ENCODE assay signal across 1 cellular context in the genomic region with DNA sequence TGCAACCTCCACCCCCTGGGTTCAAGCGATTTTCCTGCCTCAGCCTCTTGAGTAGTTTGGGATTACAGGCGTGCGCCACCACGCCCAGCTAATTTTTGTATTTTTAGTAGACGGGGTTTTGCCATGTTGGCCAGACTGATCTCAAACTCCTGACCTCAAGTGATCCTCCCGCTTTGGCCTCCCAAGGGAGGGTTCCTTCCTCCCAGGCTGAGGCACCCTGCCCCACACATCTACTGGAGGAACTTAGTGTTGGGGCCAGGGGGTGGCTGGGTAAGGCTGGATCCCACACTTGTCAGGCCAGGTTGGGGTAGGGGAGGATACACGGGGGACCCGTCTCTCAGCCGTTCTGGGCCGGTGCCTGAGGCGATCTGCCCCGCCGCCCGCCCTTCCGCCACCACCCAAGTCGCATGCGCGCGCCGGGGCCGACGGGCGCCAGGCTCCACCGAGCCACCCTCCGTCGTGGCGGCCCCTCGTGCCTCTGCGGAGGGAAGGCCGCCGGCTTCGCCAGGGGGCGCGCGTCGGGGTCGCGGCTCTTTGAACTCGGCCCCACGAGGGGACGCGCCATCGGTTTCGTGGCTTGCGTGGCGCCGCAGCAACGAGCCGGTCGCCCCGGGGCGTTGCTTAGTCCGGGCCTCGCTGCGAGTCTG.
A peak's percentile ranks its signal among the peaks of the same experiment; 100 is the strongest.
TF ChIP-seq lines count a peak whose summit lies in the region.

No MANE protein-coding gene starts in this region.

TF ChIP-seq in HepG2, 621 proteins besides CTCF, POLR2A, EP300 and RAD21 (continues in another document):
- TF ChIP-seq, protein P1, sequence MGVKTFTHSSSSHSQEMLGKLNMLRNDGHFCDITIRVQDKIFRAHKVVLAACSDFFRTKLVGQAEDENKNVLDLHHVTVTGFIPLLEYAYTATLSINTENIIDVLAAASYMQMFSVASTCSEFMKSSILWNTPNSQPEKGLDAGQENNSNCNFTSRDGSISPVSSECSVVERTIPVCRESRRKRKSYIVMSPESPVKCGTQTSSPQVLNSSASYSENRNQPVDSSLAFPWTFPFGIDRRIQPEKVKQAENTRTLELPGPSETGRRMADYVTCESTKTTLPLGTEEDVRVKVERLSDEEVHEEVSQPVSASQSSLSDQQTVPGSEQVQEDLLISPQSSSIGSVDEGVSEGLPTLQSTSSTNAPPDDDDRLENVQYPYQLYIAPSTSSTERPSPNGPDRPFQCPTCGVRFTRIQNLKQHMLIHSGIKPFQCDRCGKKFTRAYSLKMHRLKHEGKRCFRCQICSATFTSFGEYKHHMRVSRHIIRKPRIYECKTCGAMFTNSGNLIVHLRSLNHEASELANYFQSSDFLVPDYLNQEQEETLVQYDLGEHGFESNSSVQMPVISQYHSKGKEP (CRISPR knock-in tag; IDR thresholded peaks at IDR 0.05) = 0 out of 2 replicates have a peak, but pooled peaks have one; percentile 33
- TF ChIP-seq POGZ (CRISPR knock-in tag; IDR thresholded peaks at IDR 0.05) = no peak
- peak in 1 of 2 experiments; percentile 23; a peak in 1 of 4 replicates for TF ChIP-seq NR2F1 (CRISPR knock-in tag; IDR thresholded peaks at IDR 0.05)
- TF ChIP-seq, protein P2, sequence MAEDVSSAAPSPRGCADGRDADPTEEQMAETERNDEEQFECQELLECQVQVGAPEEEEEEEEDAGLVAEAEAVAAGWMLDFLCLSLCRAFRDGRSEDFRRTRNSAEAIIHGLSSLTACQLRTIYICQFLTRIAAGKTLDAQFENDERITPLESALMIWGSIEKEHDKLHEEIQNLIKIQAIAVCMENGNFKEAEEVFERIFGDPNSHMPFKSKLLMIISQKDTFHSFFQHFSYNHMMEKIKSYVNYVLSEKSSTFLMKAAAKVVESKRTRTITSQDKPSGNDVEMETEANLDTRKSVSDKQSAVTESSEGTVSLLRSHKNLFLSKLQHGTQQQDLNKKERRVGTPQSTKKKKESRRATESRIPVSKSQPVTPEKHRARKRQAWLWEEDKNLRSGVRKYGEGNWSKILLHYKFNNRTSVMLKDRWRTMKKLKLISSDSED (CRISPR knock-in tag; IDR thresholded peaks at IDR 0.05) = 0 out of 2 replicates have a peak, but pooled peaks have one; percentile 30
- no peak for TF ChIP-seq TBP (CRISPR knock-in tag; IDR thresholded peaks at IDR 0.05)
- TF ChIP-seq ZBTB38 (CRISPR knock-in tag; IDR thresholded peaks at IDR 0.05) = peak; percentile 96; the same call in 1 of the 2 replicates
- TF ChIP-seq KLF16 (CRISPR knock-in tag; IDR thresholded peaks at IDR 0.05) = 0 out of 4 replicates have a peak, but pooled peaks of 1 of the 2 experiments have one; percentile 56
- peak; percentile 19 for TF ChIP-seq ASH2L (IDR thresholded peaks at IDR 0.05; ENCODE audit: insufficient read length, low read depth, low read length)
- TF ChIP-seq ZNF713 (CRISPR knock-in tag; IDR thresholded peaks at IDR 0.05) = 0 out of 2 replicates have a peak, but pooled peaks have one; percentile 28
- 0 out of 2 replicates have a peak, but pooled peaks have one; percentile 24 for TF ChIP-seq ZNF550 (CRISPR knock-in tag; IDR thresholded peaks at IDR 0.05; ENCODE audit: borderline replicate concordance)
- TF ChIP-seq ZNF446 (CRISPR knock-in tag; IDR thresholded peaks at IDR 0.05) = peak; percentile 94; the same call in 1 of the 2 replicates
- TF ChIP-seq ZZZ3 (CRISPR knock-in tag; IDR thresholded peaks at IDR 0.05; ENCODE audit: borderline replicate concordance) = 0 out of 2 replicates have a peak, but pooled peaks have one; percentile 9
- TF ChIP-seq, protein P3, sequence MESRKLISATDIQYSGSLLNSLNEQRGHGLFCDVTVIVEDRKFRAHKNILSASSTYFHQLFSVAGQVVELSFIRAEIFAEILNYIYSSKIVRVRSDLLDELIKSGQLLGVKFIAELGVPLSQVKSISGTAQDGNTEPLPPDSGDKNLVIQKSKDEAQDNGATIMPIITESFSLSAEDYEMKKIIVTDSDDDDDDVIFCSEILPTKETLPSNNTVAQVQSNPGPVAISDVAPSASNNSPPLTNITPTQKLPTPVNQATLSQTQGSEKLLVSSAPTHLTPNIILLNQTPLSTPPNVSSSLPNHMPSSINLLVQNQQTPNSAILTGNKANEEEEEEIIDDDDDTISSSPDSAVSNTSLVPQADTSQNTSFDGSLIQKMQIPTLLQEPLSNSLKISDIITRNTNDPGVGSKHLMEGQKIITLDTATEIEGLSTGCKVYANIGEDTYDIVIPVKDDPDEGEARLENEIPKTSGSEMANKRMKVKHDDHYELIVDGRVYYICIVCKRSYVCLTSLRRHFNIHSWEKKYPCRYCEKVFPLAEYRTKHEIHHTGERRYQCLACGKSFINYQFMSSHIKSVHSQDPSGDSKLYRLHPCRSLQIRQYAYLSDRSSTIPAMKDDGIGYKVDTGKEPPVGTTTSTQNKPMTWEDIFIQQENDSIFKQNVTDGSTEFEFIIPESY (CRISPR knock-in tag; IDR thresholded peaks at IDR 0.05) = peak; percentile 94
- no peak for TF ChIP-seq PAX8 (CRISPR knock-in tag; IDR thresholded peaks at IDR 0.05; ENCODE audit: borderline replicate concordance)
- 0 out of 2 replicates have a peak, but pooled peaks have one; percentile 48 for TF ChIP-seq FLYWCH1 (CRISPR knock-in tag; IDR thresholded peaks at IDR 0.05)
- TF ChIP-seq, protein P4, sequence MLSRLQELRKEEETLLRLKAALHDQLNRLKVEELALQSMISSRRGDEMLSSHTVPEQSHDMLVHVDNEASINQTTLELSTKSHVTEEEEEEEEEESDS (CRISPR knock-in tag; IDR thresholded peaks at IDR 0.05; ENCODE audit: borderline replicate concordance) = 0 out of 2 replicates have a peak, but pooled peaks have one; percentile 25
- TF ChIP-seq MLLT10 (CRISPR knock-in tag; IDR thresholded peaks at IDR 0.05) = no peak
- TF ChIP-seq ZNF746 (CRISPR knock-in tag; IDR thresholded peaks at IDR 0.05) = 0 out of 2 replicates have a peak, but pooled peaks have one; percentile 63
- TF ChIP-seq, protein P5, sequence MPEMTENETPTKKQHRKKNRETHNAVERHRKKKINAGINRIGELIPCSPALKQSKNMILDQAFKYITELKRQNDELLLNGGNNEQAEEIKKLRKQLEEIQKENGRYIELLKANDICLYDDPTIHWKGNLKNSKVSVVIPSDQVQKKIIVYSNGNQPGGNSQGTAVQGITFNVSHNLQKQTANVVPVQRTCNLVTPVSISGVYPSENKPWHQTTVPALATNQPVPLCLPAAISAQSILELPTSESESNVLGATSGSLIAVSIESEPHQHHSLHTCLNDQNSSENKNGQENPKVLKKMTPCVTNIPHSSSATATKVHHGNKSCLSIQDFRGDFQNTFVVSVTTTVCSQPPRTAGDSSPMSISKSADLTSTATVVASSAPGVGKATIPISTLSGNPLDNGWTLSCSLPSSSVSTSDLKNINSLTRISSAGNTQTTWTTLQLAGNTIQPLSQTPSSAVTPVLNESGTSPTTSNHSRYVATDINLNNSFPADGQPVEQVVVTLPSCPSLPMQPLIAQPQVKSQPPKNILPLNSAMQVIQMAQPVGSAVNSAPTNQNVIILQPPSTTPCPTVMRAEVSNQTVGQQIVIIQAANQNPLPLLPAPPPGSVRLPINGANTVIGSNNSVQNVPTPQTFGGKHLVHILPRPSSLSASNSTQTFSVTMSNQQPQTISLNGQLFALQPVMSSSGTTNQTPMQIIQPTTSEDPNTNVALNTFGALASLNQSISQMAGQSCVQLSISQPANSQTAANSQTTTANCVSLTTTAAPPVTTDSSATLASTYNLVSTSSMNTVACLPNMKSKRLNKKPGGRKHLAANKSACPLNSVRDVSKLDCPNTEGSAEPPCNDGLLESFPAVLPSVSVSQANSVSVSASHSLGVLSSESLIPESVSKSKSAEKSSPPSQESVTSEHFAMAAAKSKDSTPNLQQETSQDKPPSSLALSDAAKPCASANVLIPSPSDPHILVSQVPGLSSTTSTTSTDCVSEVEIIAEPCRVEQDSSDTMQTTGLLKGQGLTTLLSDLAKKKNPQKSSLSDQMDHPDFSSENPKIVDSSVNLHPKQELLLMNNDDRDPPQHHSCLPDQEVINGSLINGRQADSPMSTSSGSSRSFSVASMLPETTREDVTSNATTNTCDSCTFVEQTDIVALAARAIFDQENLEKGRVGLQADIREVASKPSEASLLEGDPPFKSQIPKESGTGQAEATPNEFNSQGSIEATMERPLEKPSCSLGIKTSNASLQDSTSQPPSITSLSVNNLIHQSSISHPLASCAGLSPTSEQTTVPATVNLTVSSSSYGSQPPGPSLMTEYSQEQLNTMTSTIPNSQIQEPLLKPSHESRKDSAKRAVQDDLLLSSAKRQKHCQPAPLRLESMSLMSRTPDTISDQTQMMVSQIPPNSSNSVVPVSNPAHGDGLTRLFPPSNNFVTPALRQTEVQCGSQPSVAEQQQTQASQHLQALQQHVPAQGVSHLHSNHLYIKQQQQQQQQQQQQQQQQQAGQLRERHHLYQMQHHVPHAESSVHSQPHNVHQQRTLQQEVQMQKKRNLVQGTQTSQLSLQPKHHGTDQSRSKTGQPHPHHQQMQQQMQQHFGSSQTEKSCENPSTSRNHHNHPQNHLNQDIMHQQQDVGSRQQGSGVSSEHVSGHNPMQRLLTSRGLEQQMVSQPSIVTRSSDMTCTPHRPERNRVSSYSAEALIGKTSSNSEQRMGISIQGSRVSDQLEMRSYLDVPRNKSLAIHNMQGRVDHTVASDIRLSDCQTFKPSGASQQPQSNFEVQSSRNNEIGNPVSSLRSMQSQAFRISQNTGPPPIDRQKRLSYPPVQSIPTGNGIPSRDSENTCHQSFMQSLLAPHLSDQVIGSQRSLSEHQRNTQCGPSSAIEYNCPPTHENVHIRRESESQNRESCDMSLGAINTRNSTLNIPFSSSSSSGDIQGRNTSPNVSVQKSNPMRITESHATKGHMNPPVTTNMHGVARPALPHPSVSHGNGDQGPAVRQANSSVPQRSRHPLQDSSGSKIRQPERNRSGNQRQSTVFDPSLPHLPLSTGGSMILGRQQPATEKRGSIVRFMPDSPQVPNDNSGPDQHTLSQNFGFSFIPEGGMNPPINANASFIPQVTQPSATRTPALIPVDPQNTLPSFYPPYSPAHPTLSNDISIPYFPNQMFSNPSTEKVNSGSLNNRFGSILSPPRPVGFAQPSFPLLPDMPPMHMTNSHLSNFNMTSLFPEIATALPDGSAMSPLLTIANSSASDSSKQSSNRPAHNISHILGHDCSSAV (CRISPR knock-in tag; IDR thresholded peaks at IDR 0.05; ENCODE audit: borderline replicate concordance) = no peak
- TF ChIP-seq, protein P6, sequence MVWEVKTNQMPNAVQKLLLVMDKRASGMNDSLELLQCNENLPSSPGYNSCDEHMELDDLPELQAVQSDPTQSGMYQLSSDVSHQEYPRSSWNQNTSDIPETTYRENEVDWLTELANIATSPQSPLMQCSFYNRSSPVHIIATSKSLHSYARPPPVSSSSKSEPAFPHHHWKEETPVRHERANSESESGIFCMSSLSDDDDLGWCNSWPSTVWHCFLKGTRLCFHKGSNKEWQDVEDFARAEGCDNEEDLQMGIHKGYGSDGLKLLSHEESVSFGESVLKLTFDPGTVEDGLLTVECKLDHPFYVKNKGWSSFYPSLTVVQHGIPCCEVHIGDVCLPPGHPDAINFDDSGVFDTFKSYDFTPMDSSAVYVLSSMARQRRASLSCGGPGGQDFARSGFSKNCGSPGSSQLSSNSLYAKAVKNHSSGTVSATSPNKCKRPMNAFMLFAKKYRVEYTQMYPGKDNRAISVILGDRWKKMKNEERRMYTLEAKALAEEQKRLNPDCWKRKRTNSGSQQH (CRISPR knock-in tag; IDR thresholded peaks at IDR 0.05; ENCODE audit: low read depth) = peak; percentile 7; the same call in 1 of the 2 replicates
- TF ChIP-seq TARDBP (CRISPR knock-in tag; IDR thresholded peaks at IDR 0.05) = peak; percentile 30; the same call in 1 of the 2 replicates
- TF ChIP-seq, protein P7, sequence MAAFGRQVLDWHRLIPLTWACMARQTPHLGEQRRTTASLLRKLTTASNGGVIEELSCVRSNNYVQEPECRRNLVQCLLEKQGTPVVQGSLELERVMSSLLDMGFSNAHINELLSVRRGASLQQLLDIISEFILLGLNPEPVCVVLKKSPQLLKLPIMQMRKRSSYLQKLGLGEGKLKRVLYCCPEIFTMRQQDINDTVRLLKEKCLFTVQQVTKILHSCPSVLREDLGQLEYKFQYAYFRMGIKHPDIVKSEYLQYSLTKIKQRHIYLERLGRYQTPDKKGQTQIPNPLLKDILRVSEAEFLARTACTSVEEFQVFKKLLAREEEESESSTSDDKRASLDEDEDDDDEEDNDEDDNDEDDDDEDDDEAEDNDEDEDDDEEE (CRISPR knock-in tag; IDR thresholded peaks at IDR 0.05) = peak; percentile 61
- peak; percentile 58; the same call in 1 of the 2 replicates for TF ChIP-seq REXO4 (CRISPR knock-in tag; IDR thresholded peaks at IDR 0.05; ENCODE audit: borderline replicate concordance)
- TF ChIP-seq, protein P8, sequence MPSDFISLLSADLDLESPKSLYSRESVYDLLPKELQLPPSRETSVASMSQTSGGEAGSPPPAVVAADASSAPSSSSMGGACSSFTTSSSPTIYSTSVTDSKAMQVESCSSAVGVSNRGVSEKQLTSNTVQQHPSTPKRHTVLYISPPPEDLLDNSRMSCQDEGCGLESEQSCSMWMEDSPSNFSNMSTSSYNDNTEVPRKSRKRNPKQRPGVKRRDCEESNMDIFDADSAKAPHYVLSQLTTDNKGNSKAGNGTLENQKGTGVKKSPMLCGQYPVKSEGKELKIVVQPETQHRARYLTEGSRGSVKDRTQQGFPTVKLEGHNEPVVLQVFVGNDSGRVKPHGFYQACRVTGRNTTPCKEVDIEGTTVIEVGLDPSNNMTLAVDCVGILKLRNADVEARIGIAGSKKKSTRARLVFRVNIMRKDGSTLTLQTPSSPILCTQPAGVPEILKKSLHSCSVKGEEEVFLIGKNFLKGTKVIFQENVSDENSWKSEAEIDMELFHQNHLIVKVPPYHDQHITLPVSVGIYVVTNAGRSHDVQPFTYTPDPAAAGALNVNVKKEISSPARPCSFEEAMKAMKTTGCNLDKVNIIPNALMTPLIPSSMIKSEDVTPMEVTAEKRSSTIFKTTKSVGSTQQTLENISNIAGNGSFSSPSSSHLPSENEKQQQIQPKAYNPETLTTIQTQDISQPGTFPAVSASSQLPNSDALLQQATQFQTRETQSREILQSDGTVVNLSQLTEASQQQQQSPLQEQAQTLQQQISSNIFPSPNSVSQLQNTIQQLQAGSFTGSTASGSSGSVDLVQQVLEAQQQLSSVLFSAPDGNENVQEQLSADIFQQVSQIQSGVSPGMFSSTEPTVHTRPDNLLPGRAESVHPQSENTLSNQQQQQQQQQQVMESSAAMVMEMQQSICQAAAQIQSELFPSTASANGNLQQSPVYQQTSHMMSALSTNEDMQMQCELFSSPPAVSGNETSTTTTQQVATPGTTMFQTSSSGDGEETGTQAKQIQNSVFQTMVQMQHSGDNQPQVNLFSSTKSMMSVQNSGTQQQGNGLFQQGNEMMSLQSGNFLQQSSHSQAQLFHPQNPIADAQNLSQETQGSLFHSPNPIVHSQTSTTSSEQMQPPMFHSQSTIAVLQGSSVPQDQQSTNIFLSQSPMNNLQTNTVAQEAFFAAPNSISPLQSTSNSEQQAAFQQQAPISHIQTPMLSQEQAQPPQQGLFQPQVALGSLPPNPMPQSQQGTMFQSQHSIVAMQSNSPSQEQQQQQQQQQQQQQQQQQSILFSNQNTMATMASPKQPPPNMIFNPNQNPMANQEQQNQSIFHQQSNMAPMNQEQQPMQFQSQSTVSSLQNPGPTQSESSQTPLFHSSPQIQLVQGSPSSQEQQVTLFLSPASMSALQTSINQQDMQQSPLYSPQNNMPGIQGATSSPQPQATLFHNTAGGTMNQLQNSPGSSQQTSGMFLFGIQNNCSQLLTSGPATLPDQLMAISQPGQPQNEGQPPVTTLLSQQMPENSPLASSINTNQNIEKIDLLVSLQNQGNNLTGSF (CRISPR knock-in tag; IDR thresholded peaks at IDR 0.05) = peak; percentile 72; the same call in 1 of the 2 replicates
- 0 out of 2 replicates have a peak, but pooled peaks have one; percentile 48 for TF ChIP-seq ZNF720 (CRISPR knock-in tag; IDR thresholded peaks at IDR 0.05)
- TF ChIP-seq NCOA2 (CRISPR knock-in tag; IDR thresholded peaks at IDR 0.05) = no peak
- TF ChIP-seq PRMT3 (CRISPR knock-in tag; IDR thresholded peaks at IDR 0.05; ENCODE audit: borderline replicate concordance, low read depth) = 0 out of 2 replicates have a peak, but pooled peaks have one; percentile 50
- peak; percentile 82; the same call in 1 of the 2 replicates for TF ChIP-seq ZNF225 (CRISPR knock-in tag; IDR thresholded peaks at IDR 0.05)
- 0 out of 2 replicates have a peak, but pooled peaks have one; percentile 84 for TF ChIP-seq FOXC1 (CRISPR knock-in tag; IDR thresholded peaks at IDR 0.05; ENCODE audit: borderline replicate concordance)
